21 cellular contexts compared by ENCODE assay signal in genomic region chr11:74695705-74696280, GRCh38. TPM values are rescaled to one million over a fixed set of nuclear protein-coding genes. Genes with fewer than 3 reads are reported as not detected.
DNase-seq lines count a peak whose midpoint lies in the region; ATAC-seq and TF ChIP-seq lines count a peak whose summit lies in the region.
"Had no signal": no experiment of that assay in that cellular context is flagged by ENCODE, and none has a peak within 500 bp of the region (broad histone marks: within the 10 kb centered on the region; RNA-seq: fewer than 3 reads in every experiment).

No MANE protein-coding gene starts in this region.

- no peak overlapping the region for H3K4me3 Mint-ChIP-seq in activated naive CD4-positive, alpha-beta T cell treated with anti-CD3 and anti-CD28 coated beads, Interleukin-2, amount 10 ng/mL, durations not matched to agents 7 days and 5 days
- no peak overlapping the region for H3K4me3 Mint-ChIP-seq in effector memory CD8-positive, alpha-beta T cell
- H3K4me3 Mint-ChIP-seq: CD4-positive, CD25-positive, alpha-beta regulatory T cell; immature natural killer cell; memory B cell had no signal

- CTCF ChIA-PET in activated naive CD4-positive, alpha-beta T cell treated with anti-CD3 and anti-CD28 coated beads, Interleukin-2, amount 10 ng/mL, durations not matched to agents 7 days and 5 days (lab: Charles Lee): no interaction called here

- no peak for DNase-seq in left ventricle myocardium inferior
- no peak for DNase-seq in left ventricle myocardium superior
- DNase-seq in fibroblast of villous mesenchyme (ENCODE audit: low read depth): peak; percentile 59
- no peak for DNase-seq in activated naive CD4-positive, alpha-beta T cell treated with anti-CD3 and anti-CD28 coated beads, Interleukin-2, amount 10 ng/mL, durations not matched to agents 7 days and 5 days
- DNase-seq in middle frontal gyrus (ENCODE audit: extremely low spot score, low spot score): no peak
- no peak for DNase-seq in effector memory CD8-positive, alpha-beta T cell
- DNase-seq: activated naive CD4-positive, alpha-beta T cell; activated T-cell treated with anti-CD3 and anti-CD28 coated beads for 4 hours; aorta; CD4-positive, CD25-positive, alpha-beta regulatory T cell; immature natural killer cell; Karpas-422; NCI-H1105; NCI-H774; SW 1271 had no signal

- no peak overlapping the region for H3K9ac ChIP-seq in rectal smooth muscle tissue (ENCODE audit: low read length)

- intact Hi-C loops in left ventricle myocardium inferior (cut with micrococcal nuclease): no loop called here
- intact Hi-C loops in left ventricle myocardium superior (cut with micrococcal nuclease): no loop called here

- H3K36me3 ChIP-seq in left ventricle myocardium inferior (no peaks in the 10 kb centered on the region), rectal smooth muscle tissue (ENCODE audit: control insufficient read depth, insufficient read depth, low read length) (no peaks in the 10 kb centered on the region)
- H3K36me3 ChIP-seq: neutrophil, tibial nerve had no signal

- peak overlapping the region; percentile 83 for H3K27ac ChIP-seq in left ventricle myocardium inferior (replicated peaks)
- peak overlapping the region; percentile 25 for H3K27ac ChIP-seq in rectal smooth muscle tissue (ENCODE audit: low read depth, low read length)
- H3K27ac ChIP-seq: neutrophil had no signal

- H3K27ac Mint-ChIP-seq in activated naive CD4-positive, alpha-beta T cell treated with anti-CD3 and anti-CD28 coated beads, Interleukin-2, amount 10 ng/mL, durations not matched to agents 7 days and 5 days: no peak overlapping the region
- H3K27ac Mint-ChIP-seq in effector memory CD8-positive, alpha-beta T cell: no peak overlapping the region
- H3K27ac Mint-ChIP-seq: CD4-positive, CD25-positive, alpha-beta regulatory T cell; immature natural killer cell; memory B cell had no signal

- no peaks in the 10 kb centered on the region for H3K9me3 ChIP-seq in left ventricle myocardium inferior (replicated peaks)
- H3K9me3 ChIP-seq: neutrophil, tibial nerve had no signal

- ATAC-seq in left ventricle myocardium superior: no peak
- no peak for ATAC-seq in GM18907 (IDR thresholded peaks at IDR 0.05; ENCODE audit: unreplicated experiment)
- ATAC-seq in effector memory CD8-positive, alpha-beta T cell (replicated peaks): no peak
- ATAC-seq: HCT116 had no signal

- H3K4me1 Mint-ChIP-seq in activated naive CD4-positive, alpha-beta T cell treated with anti-CD3 and anti-CD28 coated beads, Interleukin-2, amount 10 ng/mL, durations not matched to agents 7 days and 5 days: no peaks in the 10 kb centered on the region
- H3K4me1 Mint-ChIP-seq in effector memory CD8-positive, alpha-beta T cell (ENCODE audit: low read depth in 2 of 2): no peaks in the 10 kb centered on the region
- H3K4me1 Mint-ChIP-seq: CD4-positive, CD25-positive, alpha-beta regulatory T cell; immature natural killer cell had no signal

- H3K4me1 ChIP-seq in left ventricle myocardium inferior (peaks cover 24% of the 10 kb centered on the region), rectal smooth muscle tissue (ENCODE audit: control insufficient read depth, insufficient read depth, low read length) (peaks cover 14% of the 10 kb centered on the region)

- H3K9me3 Mint-ChIP-seq in activated naive CD4-positive, alpha-beta T cell treated with anti-CD3 and anti-CD28 coated beads, Interleukin-2, amount 10 ng/mL, durations not matched to agents 7 days and 5 days: no peaks in the 10 kb centered on the region
- H3K9me3 Mint-ChIP-seq in effector memory CD8-positive, alpha-beta T cell: no peaks in the 10 kb centered on the region
- H3K9me3 Mint-ChIP-seq: CD4-positive, CD25-positive, alpha-beta regulatory T cell; immature natural killer cell; memory B cell had no signal

- H3K27me3 ChIP-seq in left ventricle myocardium inferior (ENCODE audit: low read depth): no peaks in the 10 kb centered on the region
- no peaks in the 10 kb centered on the region for H3K27me3 ChIP-seq in rectal smooth muscle tissue (ENCODE audit: control insufficient read depth, insufficient read depth, low read length)
- H3K27me3 ChIP-seq: tibial nerve had no signal

- peaks cover 26% of the 10 kb centered on the region for H3K27me3 Mint-ChIP-seq in activated naive CD4-positive, alpha-beta T cell treated with anti-CD3 and anti-CD28 coated beads, Interleukin-2, amount 10 ng/mL, durations not matched to agents 7 days and 5 days
- peaks cover 14 to 43% of the 10 kb centered on the region in 2 donors for H3K27me3 Mint-ChIP-seq in effector memory CD8-positive, alpha-beta T cell
- H3K27me3 Mint-ChIP-seq: CD4-positive, CD25-positive, alpha-beta regulatory T cell had no signal

- TF ChIP-seq CTCF in left ventricle myocardium inferior (IDR thresholded peaks at IDR 0.05; ENCODE audit: borderline replicate concordance): no peak
- TF ChIP-seq CTCF in fibroblast of villous mesenchyme (IDR thresholded peaks at IDR 0.05; ENCODE audit: insufficient read depth, low read depth, low read length): peak; percentile 5

- H3K36me3 Mint-ChIP-seq in activated naive CD4-positive, alpha-beta T cell treated with anti-CD3 and anti-CD28 coated beads, Interleukin-2, amount 10 ng/mL, durations not matched to agents 7 days and 5 days: no peaks in the 10 kb centered on the region
- H3K36me3 Mint-ChIP-seq in effector memory CD8-positive, alpha-beta T cell (ENCODE audit: insufficient read depth): no peaks in the 10 kb centered on the region
- H3K36me3 Mint-ChIP-seq: CD4-positive, CD25-positive, alpha-beta regulatory T cell; immature natural killer cell; memory B cell had no signal

- no peak overlapping the region for H3K4me3 ChIP-seq in left ventricle myocardium inferior
- no peak overlapping the region for H3K4me3 ChIP-seq in fibroblast of villous mesenchyme (ENCODE audit: low read depth, low read length)
- H3K4me3 ChIP-seq in rectal smooth muscle tissue (ENCODE audit: low read length): no peak overlapping the region
- H3K4me3 ChIP-seq: tibial nerve had no signal

RNA-seq across cellular contexts. Expression of gene CHRDL2, which starts 35.4 kb away (rescaled TPM):
- total RNA-seq in left ventricle myocardium inferior (6.5 TPM), left ventricle myocardium superior (3.9 TPM), fibroblast of villous mesenchyme (not detected in 2 replicates)
- total RNA-seq: CD4-positive, CD25-positive, alpha-beta regulatory T cell; tibial nerve had no signal

RNA-seq across cellular contexts. Expression of gene RNF169, which starts 52.9 kb away (rescaled TPM):
- 9.6 TPM for total RNA-seq in left ventricle myocardium inferior
- 11.7 TPM for total RNA-seq in left ventricle myocardium superior
- 23.5 and 32.0 TPM in 2 replicates for total RNA-seq in fibroblast of villous mesenchyme
